In the genomic region with DNA sequence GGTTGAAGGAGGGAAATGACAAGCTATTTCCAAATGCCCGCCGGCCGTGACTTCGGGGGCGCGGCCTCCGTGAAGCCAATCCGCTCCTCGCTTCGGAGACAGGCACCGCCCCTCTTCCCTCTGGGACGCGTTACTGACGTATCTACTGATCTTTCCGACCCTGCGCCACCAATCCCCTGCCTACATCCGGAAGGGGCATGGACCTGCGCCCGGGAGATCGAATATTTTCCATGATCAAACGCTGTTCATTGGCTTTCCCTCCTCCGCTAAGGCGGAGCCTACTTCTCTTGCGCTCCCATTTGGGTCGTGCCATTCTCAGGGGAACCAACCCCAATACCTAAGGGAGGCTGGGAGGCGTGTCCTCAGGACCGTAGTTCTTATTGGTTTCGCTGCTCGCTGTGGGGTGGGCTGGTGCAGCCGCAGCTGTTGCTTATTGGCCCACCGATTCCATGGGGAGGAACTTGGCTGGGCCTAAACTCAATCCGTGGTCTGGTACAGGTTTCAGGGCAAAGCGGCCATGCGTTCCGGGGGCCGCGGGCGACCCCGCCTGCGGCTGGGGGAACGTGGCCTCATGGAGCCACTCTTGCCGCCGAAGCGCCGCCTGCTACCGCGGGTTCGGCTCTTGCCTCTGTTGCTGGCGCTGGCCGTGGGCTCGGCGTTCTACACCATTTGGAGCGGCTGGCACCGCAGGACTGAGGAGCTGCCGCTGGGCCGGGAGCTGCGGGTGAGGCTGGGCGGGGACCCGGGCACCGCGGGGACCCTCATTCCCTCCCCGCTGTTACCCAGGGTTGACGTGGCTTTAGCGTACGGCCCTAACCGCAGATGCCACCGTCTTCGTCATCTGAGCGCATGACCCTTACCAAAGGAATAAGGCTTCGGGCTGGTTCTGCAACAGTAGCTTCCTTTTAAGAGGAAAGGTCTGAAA, we compare ENCODE assay signal across 1 cellular context.
TF ChIP-seq lines count a peak whose summit lies in the region.

Gene QPCTL (plus strand): TSS at position 480 of the 925 bp plus-strand sequence. CDS start 38 bp downstream, at position 518.

TF ChIP-seq in K562, 482 proteins besides CTCF, POLR2A, EP300 and RAD21 (continued from another document and continues in another):
- TF ChIP-seq ZNF696 (CRISPR knock-in tag; conservative IDR thresholded peaks at IDR 0.05) (no peak), SUPT5H (IDR thresholded peaks at IDR 0.05) (peak; percentile 87), CUX1 (CRISPR knock-in tag; IDR thresholded peaks at IDR 0.05) (no peak), SIN3A (IDR thresholded peaks at IDR 0.05; ENCODE audit: borderline replicate concordance in 2 of 2, control insufficient read depth in 1 of 2, low read depth in 2 of 2, low read length in 2 of 2) (peak in 1 of 2 experiments; percentile 73; a peak in 1 of 4 replicates), SRSF9 (IDR thresholded peaks at IDR 0.05; ENCODE audit: borderline replicate concordance, low read depth, low read length) (no peak), CSDE1 (IDR thresholded peaks at IDR 0.05) (no peak), MAFG (tag; conservative IDR thresholded peaks at IDR 0.05) (no peak), HES1 (IDR thresholded peaks at IDR 0.05; ENCODE audit: low read depth) (peak; percentile 38; the same call in 1 of the 2 replicates), KDM2B (CRISPR knock-in tag; IDR thresholded peaks at IDR 0.05) (no peak), NR4A1 (CRISPR knock-in tag; IDR thresholded peaks at IDR 0.05) (no peak), NR4A1 (tag; IDR thresholded peaks at IDR 0.05) (no peak), SOX6 (IDR thresholded peaks at IDR 0.05) (no peak), ZNF232 (CRISPR knock-in tag; IDR thresholded peaks at IDR 0.05) (0 out of 2 replicates have a peak, but pooled peaks have one; percentile 58), TBP (optimal IDR thresholded peaks at IDR 0.05; ENCODE audit: low read depth, low read length) (peak; percentile 70), EZH2 (IDR thresholded peaks at IDR 0.05; ENCODE audit: borderline replicate concordance, low read depth, low read length) (no peak), ARID3B (CRISPR knock-in tag; IDR thresholded peaks at IDR 0.05; ENCODE audit: borderline replicate concordance) (no peak), ZBTB9 (CRISPR knock-in tag; IDR thresholded peaks at IDR 0.05) (no peak), FOXA1 (IDR thresholded peaks at IDR 0.05; ENCODE audit: borderline replicate concordance) (no peak), SRSF3 (IDR thresholded peaks at IDR 0.05; ENCODE audit: insufficient read depth, low read length) (no peak), NR3C1 (CRISPR knock-in tag; IDR thresholded peaks at IDR 0.05) (no peak), STAG1 (CRISPR knock-in tag; IDR thresholded peaks at IDR 0.05; ENCODE audit: borderline replicate concordance) (no peak), NELFE (IDR thresholded peaks at IDR 0.05; ENCODE audit: insufficient read depth, insufficient read length) (no peak), ZNF212 (CRISPR knock-in tag; IDR thresholded peaks at IDR 0.05) (no peak), EHMT2 (IDR thresholded peaks at IDR 0.05) (no peak), MYC (IDR thresholded peaks at IDR 0.05; ENCODE audit: low read depth, low read length) (peak; percentile 80; the same call in 1 of the 2 replicates), MYC (CRISPR knock-in tag; IDR thresholded peaks at IDR 0.05; ENCODE audit: borderline replicate concordance, low read depth) (0 out of 2 replicates have a peak, but pooled peaks have one; percentile 24)
- TF ChIP-seq, protein P1, sequence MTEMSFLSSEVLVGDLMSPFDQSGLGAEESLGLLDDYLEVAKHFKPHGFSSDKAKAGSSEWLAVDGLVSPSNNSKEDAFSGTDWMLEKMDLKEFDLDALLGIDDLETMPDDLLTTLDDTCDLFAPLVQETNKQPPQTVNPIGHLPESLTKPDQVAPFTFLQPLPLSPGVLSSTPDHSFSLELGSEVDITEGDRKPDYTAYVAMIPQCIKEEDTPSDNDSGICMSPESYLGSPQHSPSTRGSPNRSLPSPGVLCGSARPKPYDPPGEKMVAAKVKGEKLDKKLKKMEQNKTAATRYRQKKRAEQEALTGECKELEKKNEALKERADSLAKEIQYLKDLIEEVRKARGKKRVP (CRISPR knock-in tag; IDR thresholded peaks at IDR 0.05) = no peak
- TF ChIP-seq, protein P2, sequence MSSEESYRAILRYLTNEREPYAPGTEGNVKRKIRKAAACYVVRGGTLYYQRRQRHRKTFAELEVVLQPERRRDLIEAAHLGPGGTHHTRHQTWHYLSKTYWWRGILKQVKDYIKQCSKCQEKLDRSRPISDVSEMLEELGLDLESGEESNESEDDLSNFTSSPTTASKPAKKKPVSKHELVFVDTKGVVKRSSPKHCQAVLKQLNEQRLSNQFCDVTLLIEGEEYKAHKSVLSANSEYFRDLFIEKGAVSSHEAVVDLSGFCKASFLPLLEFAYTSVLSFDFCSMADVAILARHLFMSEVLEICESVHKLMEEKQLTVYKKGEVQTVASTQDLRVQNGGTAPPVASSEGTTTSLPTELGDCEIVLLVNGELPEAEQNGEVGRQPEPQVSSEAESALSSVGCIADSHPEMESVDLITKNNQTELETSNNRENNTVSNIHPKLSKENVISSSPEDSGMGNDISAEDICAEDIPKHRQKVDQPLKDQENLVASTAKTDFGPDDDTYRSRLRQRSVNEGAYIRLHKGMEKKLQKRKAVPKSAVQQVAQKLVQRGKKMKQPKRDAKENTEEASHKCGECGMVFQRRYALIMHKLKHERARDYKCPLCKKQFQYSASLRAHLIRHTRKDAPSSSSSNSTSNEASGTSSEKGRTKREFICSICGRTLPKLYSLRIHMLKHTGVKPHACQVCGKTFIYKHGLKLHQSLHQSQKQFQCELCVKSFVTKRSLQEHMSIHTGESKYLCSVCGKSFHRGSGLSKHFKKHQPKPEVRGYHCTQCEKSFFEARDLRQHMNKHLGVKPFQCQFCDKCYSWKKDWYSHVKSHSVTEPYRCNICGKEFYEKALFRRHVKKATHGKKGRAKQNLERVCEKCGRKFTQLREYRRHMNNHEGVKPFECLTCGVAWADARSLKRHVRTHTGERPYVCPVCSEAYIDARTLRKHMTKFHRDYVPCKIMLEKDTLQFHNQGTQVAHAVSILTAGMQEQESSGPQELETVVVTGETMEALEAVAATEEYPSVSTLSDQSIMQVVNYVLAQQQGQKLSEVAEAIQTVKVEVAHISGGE (CRISPR knock-in tag; IDR thresholded peaks at IDR 0.05) = no peak
- TF ChIP-seq, protein P3, sequence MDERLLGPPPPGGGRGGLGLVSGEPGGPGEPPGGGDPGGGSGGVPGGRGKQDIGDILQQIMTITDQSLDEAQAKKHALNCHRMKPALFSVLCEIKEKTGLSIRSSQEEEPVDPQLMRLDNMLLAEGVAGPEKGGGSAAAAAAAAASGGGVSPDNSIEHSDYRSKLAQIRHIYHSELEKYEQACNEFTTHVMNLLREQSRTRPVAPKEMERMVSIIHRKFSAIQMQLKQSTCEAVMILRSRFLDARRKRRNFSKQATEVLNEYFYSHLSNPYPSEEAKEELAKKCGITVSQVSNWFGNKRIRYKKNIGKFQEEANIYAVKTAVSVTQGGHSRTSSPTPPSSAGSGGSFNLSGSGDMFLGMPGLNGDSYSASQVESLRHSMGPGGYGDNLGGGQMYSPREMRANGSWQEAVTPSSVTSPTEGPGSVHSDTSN (CRISPR knock-in tag; IDR thresholded peaks at IDR 0.05; ENCODE audit: low read depth) = no peak
- TF ChIP-seq, protein P3 (tag; conservative IDR thresholded peaks at IDR 0.05; ENCODE audit: low read depth) = no peak
- TF ChIP-seq, protein P4, sequence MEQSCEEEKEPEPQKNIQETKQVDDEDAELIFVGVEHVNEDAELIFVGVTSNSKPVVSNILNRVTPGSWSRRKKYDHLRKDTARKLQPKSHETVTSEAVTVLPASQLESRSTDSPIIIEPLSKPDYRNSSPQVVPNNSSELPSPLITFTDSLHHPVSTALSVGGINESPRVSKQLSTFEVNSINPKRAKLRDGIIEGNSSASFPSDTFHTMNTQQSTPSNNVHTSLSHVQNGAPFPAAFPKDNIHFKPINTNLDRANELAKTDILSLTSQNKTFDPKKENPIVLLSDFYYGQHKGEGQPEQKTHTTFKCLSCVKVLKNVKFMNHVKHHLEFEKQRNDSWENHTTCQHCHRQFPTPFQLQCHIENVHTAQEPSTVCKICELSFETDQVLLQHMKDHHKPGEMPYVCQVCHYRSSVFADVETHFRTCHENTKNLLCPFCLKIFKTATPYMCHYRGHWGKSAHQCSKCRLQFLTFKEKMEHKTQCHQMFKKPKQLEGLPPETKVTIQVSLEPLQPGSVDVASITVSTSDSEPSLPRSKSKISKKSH (CRISPR knock-in tag; IDR thresholded peaks at IDR 0.05) = no peak
- TF ChIP-seq, protein P5, sequence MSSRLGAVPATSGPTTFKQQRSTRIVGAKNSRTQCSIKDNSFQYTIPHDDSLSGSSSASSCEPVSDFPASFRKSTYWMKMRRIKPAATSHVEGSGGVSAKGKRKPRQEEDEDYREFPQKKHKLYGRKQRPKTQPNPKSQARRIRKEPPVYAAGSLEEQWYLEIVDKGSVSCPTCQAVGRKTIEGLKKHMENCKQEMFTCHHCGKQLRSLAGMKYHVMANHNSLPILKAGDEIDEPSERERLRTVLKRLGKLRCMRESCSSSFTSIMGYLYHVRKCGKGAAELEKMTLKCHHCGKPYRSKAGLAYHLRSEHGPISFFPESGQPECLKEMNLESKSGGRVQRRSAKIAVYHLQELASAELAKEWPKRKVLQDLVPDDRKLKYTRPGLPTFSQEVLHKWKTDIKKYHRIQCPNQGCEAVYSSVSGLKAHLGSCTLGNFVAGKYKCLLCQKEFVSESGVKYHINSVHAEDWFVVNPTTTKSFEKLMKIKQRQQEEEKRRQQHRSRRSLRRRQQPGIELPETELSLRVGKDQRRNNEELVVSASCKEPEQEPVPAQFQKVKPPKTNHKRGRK (tag; IDR thresholded peaks at IDR 0.05) = no peak
